17 cellular contexts compared by ENCODE assay signal in genomic region chr2:72778410-72778809, GRCh38. TPM values are rescaled to one million over a fixed set of nuclear protein-coding genes. Genes with fewer than 3 reads are reported as not detected.
DNase-seq lines count a peak whose midpoint lies in the region; ATAC-seq, FAIRE-seq and TF ChIP-seq lines count a peak whose summit lies in the region.
"Had no signal": no experiment of that assay in that cellular context is flagged by ENCODE, and none has a peak within 500 bp of the region (broad histone marks: within the 10 kb centered on the region; RNA-seq: fewer than 3 reads in every experiment).

No MANE protein-coding gene starts in this region.

- no peaks in the 10 kb centered on the region for H3K36me3 ChIP-seq in ACC112 (ENCODE audit: insufficient read depth, low read length)
- H3K36me3 ChIP-seq: BE2C, neutrophil had no signal

- H3K27me3 ChIP-seq in ACC112 (ENCODE audit: insufficient read depth, low read length): no peaks in the 10 kb centered on the region
- H3K27me3 ChIP-seq: BE2C had no signal

- H3K4me1 ChIP-seq in ACC112 (ENCODE audit: control insufficient read depth, insufficient read depth, low read length, unreplicated experiment): peaks cover 27% of the 10 kb centered on the region
- H3K4me1 ChIP-seq: BE2C had no signal

- H3K79me2 ChIP-seq in ACC112 (ENCODE audit: control insufficient read depth, insufficient read depth, low read length, unreplicated experiment): peaks cover 3% of the 10 kb centered on the region

- no peak for DNase-seq in GM19239 (ENCODE audit: insufficient read length, low spot score)
- peak; percentile 11 for DNase-seq in SW480 (ENCODE audit: low spot score)
- peak; percentile 53 for DNase-seq in fibroblast of villous mesenchyme (ENCODE audit: low read depth)
- no peak for DNase-seq in NCI-H1930 (lab: John Stamatoyannopoulos, UW)
- no peak for DNase-seq in putamen (ENCODE audit: low spot score)
- no peak for DNase-seq in superior temporal gyrus (ENCODE audit: extremely low spot score)
- DNase-seq: activated CD4-positive, CD25-positive, alpha-beta regulatory T cell; BE2C; central memory CD4-positive, alpha-beta T cell; GDM1; NCI-H1105; NCI-H774 had no signal

- no peak for TF ChIP-seq CTCF in fibroblast of villous mesenchyme (IDR thresholded peaks at IDR 0.05; ENCODE audit: insufficient read depth, low read depth, low read length)

- no peak for ATAC-seq in HG02610 (IDR thresholded peaks at IDR 0.05; ENCODE audit: unreplicated experiment)
- ATAC-seq: stimulated activated memory B cell treated with anti-CD40 and anti-IgM and Interleukin-4, amounts not matched to agents 10 μg/mL and 1 μg/mL and 100 μg/mL, for 72 hours had no signal

- FAIRE-seq in GM19239 (lab: Jason Lieb, UNC): peak; percentile 4

- no peak overlapping the region for H2AFZ ChIP-seq in ACC112 (ENCODE audit: low read length, unreplicated experiment)

- H3K27ac ChIP-seq in ACC112 (ENCODE audit: low read depth, low read length): peak overlapping the region; percentile 41
- H3K27ac ChIP-seq: neutrophil, SK-N-MC had no signal

- H3K4me3 ChIP-seq in ACC112 (ENCODE audit: low read depth, low read length) (no peak overlapping the region), fibroblast of villous mesenchyme (ENCODE audit: low read depth, low read length) (no peak overlapping the region)
- H3K4me3 ChIP-seq: SK-N-MC had no signal

RNA-seq across cellular contexts. Expression of gene EXOC6B, which starts 47.4 kb away (rescaled TPM):
- 27.4 and 40.2 TPM in 2 replicates for total RNA-seq in fibroblast of villous mesenchyme

Comparison
In these comparisons a context has a peak if more than half of its experiments do, and no peak if none do; other contexts are left out.
1. DNase-seq: peak in SW480 (single experiment) and fibroblast of villous mesenchyme (single experiment); none in GM19239 (single experiment), NCI-H1930 (0 of 2), putamen (single experiment) and superior temporal gyrus (single experiment).